28 cellular contexts compared by ENCODE assay signal in the genomic region with DNA sequence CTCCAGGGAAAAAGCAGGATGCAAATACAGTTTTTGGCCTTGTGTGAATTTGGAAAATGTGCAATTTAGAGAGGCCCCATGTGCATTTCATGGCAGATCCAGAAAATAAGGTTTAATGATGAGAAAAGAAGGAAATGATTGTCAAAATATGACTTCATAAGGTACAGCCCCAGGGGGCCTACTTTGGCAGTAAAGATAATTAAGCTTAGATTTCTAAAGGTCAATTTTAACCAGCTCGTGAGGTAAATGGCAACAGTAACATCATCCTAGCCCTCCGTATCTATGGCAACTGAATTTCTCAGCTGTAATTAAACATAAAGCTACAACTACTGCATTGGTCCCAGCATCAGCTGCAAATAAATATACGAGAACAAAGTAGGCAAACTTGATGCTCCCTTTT. TPM values are rescaled to one million over a fixed set of nuclear protein-coding genes. Genes with fewer than 3 reads are reported as not detected.
"Had no signal": no experiment of that assay in that cellular context is flagged by ENCODE, and none has a peak within 500 bp of the region (broad histone marks: within the 10 kb centered on the region; RNA-seq: fewer than 3 reads in every experiment).

No MANE protein-coding gene starts in this region.

- DNase-seq: activated B cell treated with CpG ODN at 0.5 μM for 24 hours; activated CD4-positive, alpha-beta memory T cell treated with anti-CD3 and anti-CD28 coated beads for 36 hours; activated CD4-positive, alpha-beta T cell treated with anti-CD3 and anti-CD28 coated beads for 1 hour; activated CD4-positive, alpha-beta T cell treated with anti-CD3 and anti-CD28 coated beads, Interleukin-2, amount 10 ng/mL, durations not matched to agents 7 days and 5 days; activated gamma-delta T cell treated with Interleukin-2 at 50 U/mL for 16 hours; activated naive CD4-positive, alpha-beta T cell treated with anti-CD3 and anti-CD28 coated beads, Interleukin-2, amount 10 ng/mL, durations not matched to agents 7 days and 5 days; activated T-cell treated with anti-CD3 and anti-CD28 coated beads, Interleukin-2, amount 50 U/mL, for 72 hours; brain microvascular endothelial cell; KG1; NCI-H1092; NCI-H1930; NCI-H446; NCI-H524; NCI-H82; SIG-M5; T-cell; T-helper 2 cell; T1000 had no signal

- FAIRE-seq: colon, TTC549 had no signal

- H3K36me3 ChIP-seq: brain microvascular endothelial cell, cardiac muscle cell had no signal

- H3K27ac ChIP-seq: brain microvascular endothelial cell, cardiac muscle cell, SK-N-MC had no signal

- H3K4me3 ChIP-seq: cardiac muscle cell, SK-N-MC had no signal

- H3K4me3 Mint-ChIP-seq: activated B cell treated with CpG ODN at 0.5 μM for 24 hours; activated CD4-positive, alpha-beta memory T cell treated with anti-CD3 and anti-CD28 coated beads for 36 hours; activated CD4-positive, alpha-beta T cell treated with anti-CD3 and anti-CD28 coated beads, Interleukin-2, amount 10 ng/mL, durations not matched to agents 7 days and 5 days; activated naive CD4-positive, alpha-beta T cell treated with anti-CD3 and anti-CD28 coated beads, Interleukin-2, amount 10 ng/mL, durations not matched to agents 7 days and 5 days; activated T-cell treated with anti-CD3 and anti-CD28 coated beads, Interleukin-2, amount 50 U/mL, for 72 hours; T-cell had no signal

- ATAC-seq: activated T-cell treated with anti-CD3 and anti-CD28 coated beads, Interleukin-2, amount 50 U/mL, for 72 hours; T-cell had no signal

- H3K27me3 ChIP-seq: brain microvascular endothelial cell, cardiac muscle cell had no signal

- H3K9me3 Mint-ChIP-seq: activated B cell treated with CpG ODN at 0.5 μM for 24 hours; activated CD4-positive, alpha-beta memory T cell treated with anti-CD3 and anti-CD28 coated beads for 36 hours; activated CD4-positive, alpha-beta T cell treated with anti-CD3 and anti-CD28 coated beads, Interleukin-2, amount 10 ng/mL, durations not matched to agents 7 days and 5 days; activated naive CD4-positive, alpha-beta T cell treated with anti-CD3 and anti-CD28 coated beads, Interleukin-2, amount 10 ng/mL, durations not matched to agents 7 days and 5 days; activated T-cell treated with anti-CD3 and anti-CD28 coated beads, Interleukin-2, amount 50 U/mL, for 72 hours; activated T-helper 2 cell treated with anti-CD3 and anti-CD28 coated beads, Interferon-gamma antibody, Interleukin-2, Interleukin-4, amounts not matched to agents 10 μg/mL and 5 μg/mL and 100 μg/mL, durations not matched to agents 14 hours and 24 hours and 36 hours; T-cell had no signal

- H3K4me1 Mint-ChIP-seq: activated B cell treated with CpG ODN at 0.5 μM for 24 hours; activated CD4-positive, alpha-beta T cell treated with anti-CD3 and anti-CD28 coated beads, Interleukin-2, amount 10 ng/mL, durations not matched to agents 7 days and 5 days; activated naive CD4-positive, alpha-beta T cell treated with anti-CD3 and anti-CD28 coated beads, Interleukin-2, amount 10 ng/mL, durations not matched to agents 7 days and 5 days; T-cell had no signal

- H3K27me3 Mint-ChIP-seq: activated naive CD4-positive, alpha-beta T cell treated with anti-CD3 and anti-CD28 coated beads, Interleukin-2, amount 10 ng/mL, durations not matched to agents 7 days and 5 days had no signal

- H3K27ac Mint-ChIP-seq: activated B cell treated with CpG ODN at 0.5 μM for 24 hours; activated CD4-positive, alpha-beta memory T cell treated with anti-CD3 and anti-CD28 coated beads for 36 hours; activated CD4-positive, alpha-beta T cell treated with anti-CD3 and anti-CD28 coated beads, Interleukin-2, amount 10 ng/mL, durations not matched to agents 7 days and 5 days; activated naive CD4-positive, alpha-beta T cell treated with anti-CD3 and anti-CD28 coated beads, Interleukin-2, amount 10 ng/mL, durations not matched to agents 7 days and 5 days; activated T-cell treated with anti-CD3 and anti-CD28 coated beads, Interleukin-2, amount 50 U/mL, for 72 hours; activated T-helper 2 cell treated with anti-CD3 and anti-CD28 coated beads, Interferon-gamma antibody, Interleukin-2, Interleukin-4, amounts not matched to agents 10 μg/mL and 5 μg/mL and 100 μg/mL, durations not matched to agents 14 hours and 24 hours and 36 hours; T-cell had no signal

RNA-seq across cellular contexts. Expression of gene PRSS54, which starts 30.0 kb away (rescaled TPM):
- total RNA-seq: activated B cell treated with CpG ODN at 0.5 μM for 24 hours; activated CD4-positive, alpha-beta memory T cell treated with anti-CD3 and anti-CD28 coated beads for 36 hours; activated CD4-positive, alpha-beta T cell treated with anti-CD3 and anti-CD28 coated beads, Interleukin-2, amount 10 ng/mL, durations not matched to agents 7 days and 5 days; activated CD8-positive, alpha-beta memory T cell treated with anti-CD3 and anti-CD28 coated beads for 36 hours; activated T-cell treated with anti-CD3 and anti-CD28 coated beads, Interleukin-2, amount 50 U/mL, for 72 hours; activated T-helper 2 cell treated with anti-CD3 and anti-CD28 coated beads, Interferon-gamma antibody, Interleukin-2, Interleukin-4, amounts not matched to agents 10 μg/mL and 5 μg/mL and 100 μg/mL, durations not matched to agents 14 hours and 24 hours and 36 hours; cardiac muscle cell; LHCN-M2; MCF 10A; OCI-LY7; RPMI7951; T-cell had no signal
- polyA plus RNA-seq: cardiac muscle cell had no signal
